Comparison of ENCODE assay signal across 22 cellular contexts in the genomic region with DNA sequence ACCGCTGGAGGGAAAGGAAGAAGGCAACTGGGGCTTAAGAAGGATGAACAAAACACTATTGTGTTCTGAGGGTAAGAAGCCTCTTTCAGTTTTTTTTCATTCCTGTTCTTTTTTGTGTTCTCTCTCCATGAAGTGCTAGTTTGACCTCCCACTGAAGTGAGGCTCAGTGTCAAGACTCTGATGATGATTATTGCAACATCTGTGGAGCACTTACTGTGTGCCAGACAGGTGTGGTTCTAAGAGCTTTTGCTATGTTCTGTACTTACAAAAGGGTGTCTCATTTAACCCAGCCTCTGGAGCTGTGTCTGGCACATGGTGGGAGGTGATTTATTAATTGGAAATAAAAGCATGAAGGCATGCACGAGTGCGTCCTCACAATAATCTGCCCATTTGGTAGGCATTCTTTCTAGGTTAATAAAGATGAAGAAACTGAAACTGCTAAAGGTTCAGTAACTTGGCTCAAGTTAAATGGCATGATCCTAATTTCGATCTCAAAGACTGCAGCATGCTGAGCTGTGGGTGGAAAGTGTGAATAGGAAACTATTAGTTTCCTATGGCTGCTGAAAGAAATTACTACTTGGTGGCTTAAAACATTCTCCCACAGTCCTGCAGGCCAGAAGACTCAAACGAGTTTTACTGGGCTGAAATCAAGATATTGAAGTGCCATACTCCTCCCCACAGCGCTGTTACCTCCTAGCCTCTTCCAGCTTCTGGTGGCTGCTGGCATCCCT. TPM values are rescaled to one million over a fixed set of nuclear protein-coding genes. Genes with fewer than 3 reads are reported as not detected.
"Had no signal": no experiment of that assay in that cellular context is flagged by ENCODE, and none has a peak within 500 bp of the region (broad histone marks: within the 10 kb centered on the region; RNA-seq: fewer than 3 reads in every experiment).

No MANE protein-coding gene starts in this region.

- H3K4me3 Mint-ChIP-seq: natural killer cell treated with Interleukin-12 subunit alpha and Interleukin-12 subunit beta and Interleukin-15 and Interleukin-18, amount 100 ng/mL, for 72 hours; stimulated activated memory B cell treated with anti-CD40 and anti-IgM and Interleukin-4, amounts not matched to agents 10 μg/mL and 1 μg/mL and 100 μg/mL, for 72 hours; stimulated activated naive CD8-positive, alpha-beta T cell treated with anti-CD3 and anti-CD28 coated beads, Interleukin-15, Interleukin-2, amounts not matched to agents 100 ng/mL and 50 ng/mL, for 24 hours had no signal

- H3K4me3 ChIP-seq: hepatocyte, lung, prostate gland, right lobe of liver, spleen had no signal

- H3K27ac Mint-ChIP-seq: endodermal cell; natural killer cell treated with Interleukin-12 subunit alpha and Interleukin-12 subunit beta and Interleukin-15 and Interleukin-18, amount 100 ng/mL, for 72 hours; stimulated activated memory B cell treated with anti-CD40 and anti-IgM and Interleukin-4, amounts not matched to agents 10 μg/mL and 1 μg/mL and 100 μg/mL, for 72 hours; stimulated activated naive CD8-positive, alpha-beta T cell treated with anti-CD3 and anti-CD28 coated beads, Interleukin-15, Interleukin-2, amounts not matched to agents 100 ng/mL and 50 ng/mL, for 24 hours had no signal

- DNase-seq: cerebellar nuclear complex; dermis blood vessel endothelial cell; endodermal cell; kidney; left cardiac atrium; left ventricle myocardium superior; mesenchymal stem cell; midbrain; occipital lobe; right lobe of liver; spleen; stimulated activated CD4-positive, alpha-beta T cell treated with anti-CD3 and anti-CD28 coated beads, Interleukin-15, amount 100 ng/mL, for 24 hours; stimulated activated CD4-positive, alpha-beta T cell treated with anti-CD3 and anti-CD28 coated beads, Interleukin-1b, Interleukin-23, amount 100 ng/mL, for 48 hours; stimulated activated CD4-positive, alpha-beta T cell treated with anti-CD3 and anti-CD28 coated beads, Interleukin-4, amount 100 ng/mL, for 24 hours; tibial artery had no signal

- H3K27me3 ChIP-seq: right lobe of liver, tibial artery had no signal

- H3K36me3 ChIP-seq: prostate gland, right lobe of liver, spleen, tibial artery had no signal

- H3K4me1 Mint-ChIP-seq: endodermal cell; stimulated activated memory B cell treated with anti-CD40 and anti-IgM and Interleukin-4, amounts not matched to agents 10 μg/mL and 1 μg/mL and 100 μg/mL, for 72 hours had no signal

- H3K9me3 ChIP-seq: prostate gland, right lobe of liver had no signal

- ATAC-seq: natural killer cell treated with Interleukin-12 subunit alpha and Interleukin-12 subunit beta and Interleukin-15 and Interleukin-18, amount 100 ng/mL, for 72 hours; stimulated activated memory B cell treated with anti-CD40 and anti-IgM and Interleukin-4, amounts not matched to agents 10 μg/mL and 1 μg/mL and 100 μg/mL, for 72 hours had no signal

- H3K9me3 Mint-ChIP-seq: natural killer cell treated with Interleukin-12 subunit alpha and Interleukin-12 subunit beta and Interleukin-15 and Interleukin-18, amount 100 ng/mL, for 72 hours had no signal

- H3K27ac ChIP-seq: hepatocyte, parathyroid adenoma, prostate gland, right lobe of liver, spleen, tibial artery had no signal

- H3K4me1 ChIP-seq: parathyroid adenoma, prostate gland, right lobe of liver had no signal

- H3K36me3 Mint-ChIP-seq: natural killer cell treated with Interleukin-12 subunit alpha and Interleukin-12 subunit beta and Interleukin-15 and Interleukin-18, amount 100 ng/mL, for 72 hours; stimulated activated memory B cell treated with anti-CD40 and anti-IgM and Interleukin-4, amounts not matched to agents 10 μg/mL and 1 μg/mL and 100 μg/mL, for 72 hours had no signal

RNA-seq across cellular contexts. Expression of gene VEPH1, which starts 38.5 kb away (rescaled TPM):
- total RNA-seq: natural killer cell treated with Interleukin-12 subunit alpha and Interleukin-12 subunit beta and Interleukin-15 and Interleukin-18, amount 100 ng/mL, for 72 hours had no signal
